ENCODE assay signal across 9 cellular contexts in the genomic region with DNA sequence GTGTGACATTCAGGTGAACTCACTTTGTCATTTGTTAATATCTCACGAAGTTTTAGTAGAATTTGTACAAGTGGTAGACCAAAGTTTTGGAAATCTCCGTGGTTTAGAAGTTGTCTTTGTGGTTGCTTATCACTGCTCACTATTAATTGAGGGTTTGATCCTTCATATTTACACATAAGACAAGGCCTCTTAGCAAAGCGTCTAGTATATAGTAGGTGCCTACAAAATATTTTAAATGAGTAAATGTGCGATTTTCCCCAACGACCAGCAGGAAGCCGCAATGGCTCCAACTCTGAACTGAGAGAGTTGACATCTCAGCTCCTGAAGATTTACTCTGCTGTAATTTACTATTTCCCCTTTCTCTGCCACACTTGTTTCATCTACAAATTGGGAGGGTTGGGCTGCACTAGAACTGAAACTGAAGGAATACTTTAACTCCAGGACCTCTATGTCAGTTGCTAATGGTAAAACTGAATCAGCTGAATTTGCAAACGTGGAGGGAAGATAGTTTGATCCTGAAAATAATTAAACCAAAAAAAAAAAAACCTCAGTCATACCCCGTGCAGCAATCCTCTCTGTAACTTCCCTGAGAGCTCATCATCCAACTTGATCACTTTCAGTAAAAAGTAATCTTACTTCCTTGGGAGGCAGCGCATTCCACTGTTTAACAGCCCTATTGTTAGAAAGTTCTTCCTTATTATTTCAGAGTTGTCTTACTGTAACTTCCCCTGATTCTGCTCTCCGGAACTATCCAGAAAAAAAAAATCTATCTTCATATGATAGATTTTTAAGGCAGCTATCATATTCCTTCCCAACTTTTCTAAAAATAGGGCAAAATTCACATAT. TPM values are rescaled to one million over a fixed set of nuclear protein-coding genes. Genes with fewer than 3 reads are reported as not detected.
DNase-seq lines count a peak whose midpoint lies in the region; ATAC-seq and TF ChIP-seq lines count a peak whose summit lies in the region.
"Had no signal": no experiment of that assay in that cellular context is flagged by ENCODE, and none has a peak within 500 bp of the region (broad histone marks: within the 10 kb centered on the region; RNA-seq: fewer than 3 reads in every experiment).

No MANE protein-coding gene starts in this region.

- no peak for DNase-seq in activated T-cell treated with anti-CD3 and anti-CD28 coated beads, Interleukin-2, amount 50 U/mL, for 24 hours
- DNase-seq in activated T-cell treated with anti-CD3 and anti-CD28 coated beads, Interleukin-2, amount 50 U/mL, for 48 hours = no peak
- DNase-seq in left lung (no peak), thoracic aorta (ENCODE audit: low spot score) (no peak), hippocampal formation (lab: John Stamatoyannopoulos, UW) (no peak)
- DNase-seq: NCI-H1417 treated with DMSO at 0.1 percent for 48 hours had no signal

- intact Hi-C loops in left lung (cut with DNase I) = no loop called here

- no peak overlapping the region for H3K27ac Mint-ChIP-seq in activated T-cell treated with anti-CD3 and anti-CD28 coated beads, Interleukin-2, amount 50 U/mL, for 24 hours
- peak overlapping the region; percentile 30 for H3K27ac Mint-ChIP-seq in activated naive CD8-positive, alpha-beta T cell

- H3K4me3 Mint-ChIP-seq in activated T-cell treated with anti-CD3 and anti-CD28 coated beads, Interleukin-2, amount 50 U/mL, for 24 hours = peak overlapping the region; percentile 74
- H3K4me3 Mint-ChIP-seq in activated naive CD8-positive, alpha-beta T cell = peak overlapping the region; percentile 88

- TF ChIP-seq CTCF in left lung (IDR thresholded peaks at IDR 0.05) (no peak), thoracic aorta (IDR thresholded peaks at IDR 0.05) (no peak)

- H3K9me3 Mint-ChIP-seq in activated T-cell treated with anti-CD3 and anti-CD28 coated beads, Interleukin-2, amount 50 U/mL, for 24 hours = no peaks in the 10 kb centered on the region
- no peaks in the 10 kb centered on the region for H3K9me3 Mint-ChIP-seq in activated naive CD8-positive, alpha-beta T cell (ENCODE audit: low read depth)

- H3K36me3 Mint-ChIP-seq in activated T-cell treated with anti-CD3 and anti-CD28 coated beads, Interleukin-2, amount 50 U/mL, for 24 hours (ENCODE audit: low read depth) = no peaks in the 10 kb centered on the region
- H3K36me3 Mint-ChIP-seq in activated naive CD8-positive, alpha-beta T cell = peaks cover 1% of the 10 kb centered on the region

- peak overlapping the region; percentile 70 to 78 for H3K4me3 ChIP-seq in left lung
- peak overlapping the region; percentile 94 for H3K4me3 ChIP-seq in thoracic aorta

- H3K27me3 Mint-ChIP-seq in activated T-cell treated with anti-CD3 and anti-CD28 coated beads, Interleukin-2, amount 50 U/mL, for 24 hours = peaks cover 54% of the 10 kb centered on the region
- peaks cover 21% of the 10 kb centered on the region for H3K27me3 Mint-ChIP-seq in activated naive CD8-positive, alpha-beta T cell

- peaks cover 10 to 75% of the 10 kb centered on the region in 2 donors for H3K4me1 ChIP-seq in left lung
- peaks cover 5 to 23% of the 10 kb centered on the region in 2 donors for H3K4me1 ChIP-seq in thoracic aorta (ENCODE audit: control insufficient read depth in 1 of 2, low read depth in 2 of 2)

- H3K9me3 ChIP-seq in left lung (no peaks in the 10 kb centered on the region), thoracic aorta (no peaks in the 10 kb centered on the region)

- H3K4me1 Mint-ChIP-seq in activated T-cell treated with anti-CD3 and anti-CD28 coated beads, Interleukin-2, amount 50 U/mL, for 24 hours (ENCODE audit: low read depth) = peaks cover 47% of the 10 kb centered on the region
- H3K4me1 Mint-ChIP-seq in activated naive CD8-positive, alpha-beta T cell (ENCODE audit: low read depth) = peaks cover 44% of the 10 kb centered on the region

- H3K27me3 ChIP-seq in left lung (peaks cover 6 to 32% of the 10 kb centered on the region in 2 donors), thoracic aorta (replicated peaks; ENCODE audit: insufficient read depth) (no peaks in the 10 kb centered on the region)

- no peaks in the 10 kb centered on the region for H3K36me3 ChIP-seq in left lung
- H3K36me3 ChIP-seq in thoracic aorta = no peaks in the 10 kb centered on the region

- H3K27ac ChIP-seq in left lung (peak overlapping the region; percentile 94 to 95), thoracic aorta (peak overlapping the region in 1 of 2 donors; percentile 93)

- ATAC-seq in left lung = no peak
- ATAC-seq in thoracic aorta (ENCODE audit: insufficient number of reproducible peaks, low FRiP score, low read depth) = no peak
- ATAC-seq in HG02571 (IDR thresholded peaks at IDR 0.05; ENCODE audit: unreplicated experiment) = no peak
- no peak for ATAC-seq in HG02970 (IDR thresholded peaks at IDR 0.05; ENCODE audit: low FRiP score, unreplicated experiment)

RNA-seq across cellular contexts. Expression of a gene that starts 1.3 kb away (rescaled TPM):
- total RNA-seq in left lung = 10 to 100 TPM; 25.7 to 34.0 TPM
- total RNA-seq in thoracic aorta = 10 to 100 TPM; 53.8 to 60.8 TPM

RNA-seq across cellular contexts. Expression of a gene that starts 9.6 kb away (rescaled TPM):
- 10 to 100 TPM in 1 of 2 donors, 1 to 10 TPM in 1; 7.3 to 51.4 TPM for total RNA-seq in left lung
- 100 to 1,000 TPM in 1 of 2 donors, 10 to 100 TPM in 1; 50.0 to 193 TPM for total RNA-seq in thoracic aorta
